In genomic region chr22:38397189-38398097, GRCh38 we compare ENCODE assay signal across 8 cellular contexts. TPM values are rescaled to one million over a fixed set of nuclear protein-coding genes. Genes with fewer than 3 reads are reported as not detected.
DNase-seq lines count a peak whose midpoint lies in the region; ATAC-seq and TF ChIP-seq lines count a peak whose summit lies in the region.

No MANE protein-coding gene starts in this region.

- peak overlapping the region; percentile 31 for H3K27ac Mint-ChIP-seq in activated CD4-positive, alpha-beta T cell treated with anti-CD3 and anti-CD28 coated beads for 36 hours

- in situ Hi-C loops in astrocyte of the spinal cord (cut with HindIII; ENCODE audit: low sequenced_read_pairs) = no loop called here

- H3K4me1 Mint-ChIP-seq in activated CD4-positive, alpha-beta T cell treated with anti-CD3 and anti-CD28 coated beads for 36 hours = peaks cover 51% of the 10 kb centered on the region

- no peaks in the 10 kb centered on the region for H3K9me3 ChIP-seq in iPS-18a (ENCODE audit: control insufficient read depth, low read depth, low read length)

- no peaks in the 10 kb centered on the region for H3K27me3 Mint-ChIP-seq in activated CD4-positive, alpha-beta T cell treated with anti-CD3 and anti-CD28 coated beads for 36 hours

- no peaks in the 10 kb centered on the region for H3K27me3 ChIP-seq in iPS-18a (ENCODE audit: control insufficient read depth, insufficient read depth, low read length)

- POLR2A ChIA-PET in activated CD4-positive, alpha-beta T cell treated with anti-CD3 and anti-CD28 coated beads for 36 hours (lab: Charles Lee) = interaction anchor here (0.6 to 0.9 kb wide), 2 partner anchors 84 to 134 kb away, joined by 3 read pairs; no protein-coding TSS in a partner anchor

- H3K9ac ChIP-seq in iPS-18a (ENCODE audit: low read length) = peak overlapping the region; percentile 87

- H3K9me3 Mint-ChIP-seq in activated CD4-positive, alpha-beta T cell treated with anti-CD3 and anti-CD28 coated beads for 36 hours (ENCODE audit: low read depth) = no peaks in the 10 kb centered on the region

- DNase-seq in activated CD4-positive, alpha-beta T cell treated with anti-CD3 and anti-CD28 coated beads for 36 hours = peak; percentile 37
- no peak for DNase-seq in activated CD4-positive, alpha-beta T cell treated with anti-CD3 and anti-CD28 coated beads for 1 hour
- DNase-seq in NCI-H2171 (lab: John Stamatoyannopoulos, UW) (peak; percentile 16), astrocyte of the spinal cord (ENCODE audit: low read depth, low spot score) (peak; percentile 33)

- H3K27ac ChIP-seq in iPS-18a (ENCODE audit: low read length) (peak overlapping the region; percentile 79), skin epidermis (peak overlapping the region; percentile 60 to 97 (median 91))

- intact Hi-C loops in activated CD4-positive, alpha-beta T cell treated with anti-CD3 and anti-CD28 coated beads for 36 hours (cut with DNase I, micrococcal nuclease) = loop anchor here (1.0 to 5.0 kb wide), 13 partner anchors 109 to 595 kb away; partner anchors contain the start of genes DDX17 (in 2 of the 2), DMC1 (in 2 of the 2), CBX6 (in 1 of the 2) and EIF3L (in 1 of the 2)

- no peak for TF ChIP-seq CTCF in astrocyte of the spinal cord (IDR thresholded peaks at IDR 0.05; ENCODE audit: low read depth, low read length)

- H3K36me3 Mint-ChIP-seq in activated CD4-positive, alpha-beta T cell treated with anti-CD3 and anti-CD28 coated beads for 36 hours (ENCODE audit: low read depth) = no peaks in the 10 kb centered on the region

- CTCF ChIA-PET in activated CD4-positive, alpha-beta T cell treated with anti-CD3 and anti-CD28 coated beads for 36 hours (lab: Charles Lee) = no interaction called here

- H3K36me3 ChIP-seq in iPS-18a (ENCODE audit: control insufficient read depth, low read depth, low read length) = no peaks in the 10 kb centered on the region

- peak; percentile 7 for ATAC-seq in activated CD4-positive, alpha-beta T cell treated with anti-CD3 and anti-CD28 coated beads for 36 hours
- ATAC-seq in GM19351 (IDR thresholded peaks at IDR 0.05; ENCODE audit: unreplicated experiment) (no peak), HG02884 (IDR thresholded peaks at IDR 0.05; ENCODE audit: unreplicated experiment) (no peak)

- peak overlapping the region; percentile 72 for H3K4me3 Mint-ChIP-seq in activated CD4-positive, alpha-beta T cell treated with anti-CD3 and anti-CD28 coated beads for 36 hours

- H3K4me1 ChIP-seq in iPS-18a (ENCODE audit: control insufficient read depth, low read depth, low read length) = peaks cover 60% of the 10 kb centered on the region

- peak overlapping the region; percentile 72 for H3K4me3 ChIP-seq in astrocyte of the spinal cord (ENCODE audit: low read depth, low read length)
- peak overlapping the region; percentile 84 for H3K4me3 ChIP-seq in iPS-18a (ENCODE audit: low read length)
- H3K4me3 ChIP-seq in skin epidermis = peak overlapping the region; percentile 48 to 85 (median 84)

RNA-seq across cellular contexts. Expression of gene KCNJ4, which starts 57.6 kb away (rescaled TPM):
- total RNA-seq in activated CD4-positive, alpha-beta T cell treated with anti-CD3 and anti-CD28 coated beads for 36 hours = not detected
